Comparison of ENCODE assay signal across 10 cellular contexts in the genomic region with DNA sequence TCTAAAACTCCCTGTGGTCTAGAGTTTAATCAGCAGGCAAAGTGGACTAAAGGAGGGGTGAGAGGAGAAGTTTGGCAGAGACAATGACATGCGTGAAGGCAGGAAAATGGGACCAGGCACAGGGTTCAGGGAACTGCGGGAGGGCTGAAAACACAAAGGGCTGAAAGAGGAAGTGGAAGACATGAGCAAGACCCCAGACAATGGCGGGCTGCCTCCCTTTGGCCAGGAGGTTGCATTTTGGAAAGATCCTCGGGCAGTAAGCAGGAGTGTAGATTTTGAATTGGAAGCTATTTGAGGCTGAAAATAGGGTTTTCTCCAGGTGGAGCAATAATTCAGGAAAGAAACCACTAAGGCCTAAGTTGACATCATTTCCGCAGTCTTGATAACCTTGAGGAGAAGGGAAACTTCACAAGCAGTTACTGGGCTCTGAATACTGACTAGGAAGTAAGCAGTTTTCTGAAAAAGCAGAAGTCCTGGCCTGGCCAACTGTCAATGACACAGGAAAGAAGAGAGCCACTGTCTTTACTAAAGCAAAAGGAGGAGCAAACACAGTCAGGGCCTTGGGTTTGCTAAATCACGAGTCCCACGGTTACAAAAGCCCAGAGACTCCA. TPM values are rescaled to one million over a fixed set of nuclear protein-coding genes. Genes with fewer than 3 reads are reported as not detected.
A peak's percentile ranks its signal among the peaks of the same experiment; 100 is the strongest.
DNase-seq lines count a peak whose midpoint lies in the region; ATAC-seq and TF ChIP-seq lines count a peak whose summit lies in the region.
"Had no signal": no experiment of that assay in that cellular context is flagged by ENCODE, and none has a peak within 500 bp of the region (broad histone marks: within the 10 kb centered on the region; RNA-seq: fewer than 3 reads in every experiment).

No MANE protein-coding gene starts in this region.

- peaks cover 35% of the 10 kb centered on the region for H3K36me3 Mint-ChIP-seq in activated CD4-positive, alpha-beta memory T cell treated with anti-CD3 and anti-CD28 coated beads, Interleukin-2, amount 10 ng/mL, durations not matched to agents 7 days and 5 days (ENCODE audit: low read depth)
- no peaks in the 10 kb centered on the region for H3K36me3 Mint-ChIP-seq in natural killer cell

- peaks cover 3% of the 10 kb centered on the region for H3K9me3 Mint-ChIP-seq in activated CD4-positive, alpha-beta memory T cell treated with anti-CD3 and anti-CD28 coated beads, Interleukin-2, amount 10 ng/mL, durations not matched to agents 7 days and 5 days
- H3K9me3 Mint-ChIP-seq in natural killer cell: no peaks in the 10 kb centered on the region

- ATAC-seq in GM18505 (IDR thresholded peaks at IDR 0.05; ENCODE audit: unreplicated experiment): peak; percentile 23
- peak; percentile 17 for ATAC-seq in HG02973 (IDR thresholded peaks at IDR 0.05; ENCODE audit: unreplicated experiment)
- ATAC-seq in natural killer cell: peak; percentile 65 to 81 (median 79)
- no peak for ATAC-seq in HG03460 (IDR thresholded peaks at IDR 0.05; ENCODE audit: unreplicated experiment)

- no peak for TF ChIP-seq CTCF in natural killer cell (IDR thresholded peaks at IDR 0.05)

- H3K27me3 Mint-ChIP-seq in activated CD4-positive, alpha-beta memory T cell treated with anti-CD3 and anti-CD28 coated beads, Interleukin-2, amount 10 ng/mL, durations not matched to agents 7 days and 5 days: peaks cover 1% of the 10 kb centered on the region
- H3K27me3 Mint-ChIP-seq in natural killer cell (ENCODE audit: low read depth in 2 of 2): no peaks in the 10 kb centered on the region

- peak; percentile 48 for TF ChIP-seq POLR2A in GM18505 (IDR thresholded peaks at IDR 0.05; ENCODE audit: borderline replicate concordance, extremely low read depth, insufficient read depth, insufficient read length)

- no peak overlapping the region for H3K4me3 Mint-ChIP-seq in activated CD4-positive, alpha-beta memory T cell treated with anti-CD3 and anti-CD28 coated beads, Interleukin-2, amount 10 ng/mL, durations not matched to agents 7 days and 5 days
- H3K4me3 Mint-ChIP-seq in natural killer cell: peak overlapping the region; percentile 7

- intact Hi-C loops in natural killer cell (cut with micrococcal nuclease): loop anchor here (1.0 kb wide), 1 partner anchor 18 kb away; no protein-coding TSS in a partner anchor

- peaks cover 63% of the 10 kb centered on the region for H3K4me1 Mint-ChIP-seq in activated CD4-positive, alpha-beta memory T cell treated with anti-CD3 and anti-CD28 coated beads, Interleukin-2, amount 10 ng/mL, durations not matched to agents 7 days and 5 days
- H3K4me1 Mint-ChIP-seq in natural killer cell: peaks cover 30 to 59% of the 10 kb centered on the region in 2 donors

- CTCF ChIA-PET in activated CD4-positive, alpha-beta memory T cell treated with anti-CD3 and anti-CD28 coated beads, Interleukin-2, amount 10 ng/mL, durations not matched to agents 7 days and 5 days (lab: Charles Lee): no interaction called here

- no peak for DNase-seq in activated CD4-positive, alpha-beta memory T cell treated with anti-CD3 and anti-CD28 coated beads, Interleukin-2, amount 10 ng/mL, durations not matched to agents 7 days and 5 days
- DNase-seq in natural killer cell (no peak), amniotic stem cell (lab: John Stamatoyannopoulos, UW) (no peak), inferior parietal cortex (ENCODE audit: extremely low spot score) (no peak), NCI-H1436 (lab: John Stamatoyannopoulos, UW) (no peak)

- POLR2A ChIA-PET in activated CD4-positive, alpha-beta memory T cell treated with anti-CD3 and anti-CD28 coated beads, Interleukin-2, amount 10 ng/mL, durations not matched to agents 7 days and 5 days (lab: Charles Lee): interaction anchor here (2.5 to 2.8 kb wide), 2 partner anchors 21 to 68 kb away, joined by 8 to 42 read pairs; no protein-coding TSS in a partner anchor

- H3K27ac Mint-ChIP-seq in activated CD4-positive, alpha-beta memory T cell treated with anti-CD3 and anti-CD28 coated beads, Interleukin-2, amount 10 ng/mL, durations not matched to agents 7 days and 5 days: peak overlapping the region; percentile 83
- peak overlapping the region; percentile 71 to 81 for H3K27ac Mint-ChIP-seq in natural killer cell

RNA-seq across cellular contexts. Expression of gene LY86, which starts 3.4 kb away (rescaled TPM):
- 1 to 10 TPM; 1.7 to 2.2 TPM for total RNA-seq in activated CD4-positive, alpha-beta memory T cell treated with anti-CD3 and anti-CD28 coated beads, Interleukin-2, amount 10 ng/mL, durations not matched to agents 7 days and 5 days
- 1 to 10 TPM; 2.0 to 5.1 (median 2.2) TPM for total RNA-seq in natural killer cell
- total RNA-seq: pulmonary artery endothelial cell, SJSA1 had no signal
